ENCODE assay signal across 17 cellular contexts in genomic region chr7:139931190-139932007, GRCh38.
DNase-seq lines count a peak whose midpoint lies in the region; ATAC-seq and TF ChIP-seq lines count a peak whose summit lies in the region.
"Had no signal": no experiment of that assay in that cellular context is flagged by ENCODE, and none has a peak within 500 bp of the region (broad histone marks: within the 10 kb centered on the region; RNA-seq: fewer than 3 reads in every experiment).

No MANE protein-coding gene starts in this region.

- intact Hi-C loops in activated CD4-positive, alpha-beta T cell treated with anti-CD3 and anti-CD28 coated beads, Interleukin-2, amount 10 ng/mL, durations not matched to agents 24 days and 14 days (cut with micrococcal nuclease): no loop called here
- intact Hi-C loops in natural killer cell (cut with micrococcal nuclease): no loop called here

- H3K36me3 Mint-ChIP-seq in activated CD4-positive, alpha-beta T cell treated with anti-CD3 and anti-CD28 coated beads, Interleukin-2, amount 10 ng/mL, durations not matched to agents 24 days and 14 days (ENCODE audit: low read depth): peaks cover 3% of the 10 kb centered on the region
- no peaks in the 10 kb centered on the region for H3K36me3 Mint-ChIP-seq in activated CD8-positive, alpha-beta T cell treated with anti-CD3 and anti-CD28 coated beads, Interleukin-2, amount 10 ng/mL, durations not matched to agents 7 days and 5 days (ENCODE audit: low read depth)
- H3K36me3 Mint-ChIP-seq in natural killer cell: no peaks in the 10 kb centered on the region
- H3K36me3 Mint-ChIP-seq: CD4-positive, CD25-positive, alpha-beta regulatory T cell had no signal

- peaks cover 12% of the 10 kb centered on the region for H3K9me3 Mint-ChIP-seq in activated CD4-positive, alpha-beta T cell treated with anti-CD3 and anti-CD28 coated beads, Interleukin-2, amount 10 ng/mL, durations not matched to agents 24 days and 14 days
- no peaks in the 10 kb centered on the region for H3K9me3 Mint-ChIP-seq in activated CD8-positive, alpha-beta T cell treated with anti-CD3 and anti-CD28 coated beads, Interleukin-2, amount 10 ng/mL, durations not matched to agents 7 days and 5 days (ENCODE audit: insufficient read depth)
- H3K9me3 Mint-ChIP-seq in natural killer cell: no peaks in the 10 kb centered on the region
- H3K9me3 Mint-ChIP-seq: H9 had no signal

- CTCF ChIA-PET in activated CD8-positive, alpha-beta T cell treated with anti-CD3 and anti-CD28 coated beads, Interleukin-2, amount 10 ng/mL, durations not matched to agents 7 days and 5 days (lab: Charles Lee): interaction anchor here (1.0 kb wide), 1 partner anchor 74 kb away, joined by 3 read pairs; no protein-coding TSS in a partner anchor

- TF ChIP-seq CTCF in natural killer cell (IDR thresholded peaks at IDR 0.05): no peak

- H3K4me3 Mint-ChIP-seq in activated CD4-positive, alpha-beta T cell treated with anti-CD3 and anti-CD28 coated beads, Interleukin-2, amount 10 ng/mL, durations not matched to agents 24 days and 14 days: no peak overlapping the region
- H3K4me3 Mint-ChIP-seq in activated CD8-positive, alpha-beta T cell treated with anti-CD3 and anti-CD28 coated beads, Interleukin-2, amount 10 ng/mL, durations not matched to agents 7 days and 5 days: no peak overlapping the region
- no peak overlapping the region for H3K4me3 Mint-ChIP-seq in natural killer cell
- H3K4me3 Mint-ChIP-seq: CD4-positive, CD25-positive, alpha-beta regulatory T cell; H9 had no signal

- peak; percentile 25 to 46 for DNase-seq in activated CD4-positive, alpha-beta T cell treated with anti-CD3 and anti-CD28 coated beads, Interleukin-2, amount 50 U/mL, for 48 hours
- no peak for DNase-seq in activated CD4-positive, alpha-beta T cell treated with anti-CD3 and anti-CD28 coated beads, Interleukin-2, amount 10 ng/mL, durations not matched to agents 24 days and 14 days
- DNase-seq in stimulated activated CD4-positive, alpha-beta T cell treated with anti-CD3 and anti-CD28 coated beads, Interleukin-15, amount 100 ng/mL, for 24 hours: peak; percentile 24
- DNase-seq in stimulated activated CD4-positive, alpha-beta T cell treated with anti-CD3 and anti-CD28 coated beads, Interleukin-4, amount 100 ng/mL, for 1 hour: no peak
- DNase-seq in activated CD8-positive, alpha-beta T cell treated with anti-CD3 and anti-CD28 coated beads, Interleukin-2, amount 10 ng/mL, durations not matched to agents 7 days and 5 days: peak; percentile 10
- DNase-seq in natural killer cell: no peak
- DNase-seq in putamen (ENCODE audit: low spot score): no peak
- DNase-seq in NAMALWA (ENCODE audit: low spot score): no peak
- DNase-seq: BE2C; CD4-positive, CD25-positive, alpha-beta regulatory T cell; COR-L47; DMS 273 treated with DMSO at 0.1 percent for 48 hours; H9; NCI-H1417 treated with DMSO at 0.1 percent for 48 hours; NCI-H1930; NCI-H226; NCI-H524 had no signal

- no peak for ATAC-seq in activated CD8-positive, alpha-beta T cell treated with anti-CD3 and anti-CD28 coated beads, Interleukin-2, amount 10 ng/mL, durations not matched to agents 7 days and 5 days
- peak in 1 of 3 donors; percentile 18 for ATAC-seq in natural killer cell

- no peak overlapping the region for H3K27ac Mint-ChIP-seq in activated CD4-positive, alpha-beta T cell treated with anti-CD3 and anti-CD28 coated beads, Interleukin-2, amount 10 ng/mL, durations not matched to agents 24 days and 14 days
- H3K27ac Mint-ChIP-seq in activated CD8-positive, alpha-beta T cell treated with anti-CD3 and anti-CD28 coated beads, Interleukin-2, amount 10 ng/mL, durations not matched to agents 7 days and 5 days: no peak overlapping the region
- peak overlapping the region; percentile 53 to 64 for H3K27ac Mint-ChIP-seq in natural killer cell

- peaks cover 9% of the 10 kb centered on the region for H3K4me1 Mint-ChIP-seq in activated CD4-positive, alpha-beta T cell treated with anti-CD3 and anti-CD28 coated beads, Interleukin-2, amount 10 ng/mL, durations not matched to agents 24 days and 14 days
- H3K4me1 Mint-ChIP-seq in activated CD8-positive, alpha-beta T cell treated with anti-CD3 and anti-CD28 coated beads, Interleukin-2, amount 10 ng/mL, durations not matched to agents 7 days and 5 days (ENCODE audit: low read depth): no peaks in the 10 kb centered on the region
- peaks cover 29 to 31% of the 10 kb centered on the region in 2 donors for H3K4me1 Mint-ChIP-seq in natural killer cell
- H3K4me1 Mint-ChIP-seq: CD4-positive, CD25-positive, alpha-beta regulatory T cell had no signal

- peaks cover 17% of the 10 kb centered on the region for H3K27me3 Mint-ChIP-seq in activated CD4-positive, alpha-beta T cell treated with anti-CD3 and anti-CD28 coated beads, Interleukin-2, amount 10 ng/mL, durations not matched to agents 24 days and 14 days
- peaks cover 2% of the 10 kb centered on the region for H3K27me3 Mint-ChIP-seq in activated CD8-positive, alpha-beta T cell treated with anti-CD3 and anti-CD28 coated beads, Interleukin-2, amount 10 ng/mL, durations not matched to agents 7 days and 5 days (ENCODE audit: low read depth)
- H3K27me3 Mint-ChIP-seq in natural killer cell (ENCODE audit: low read depth in 2 of 2): no peaks in the 10 kb centered on the region

- POLR2A ChIA-PET in activated CD8-positive, alpha-beta T cell treated with anti-CD3 and anti-CD28 coated beads, Interleukin-2, amount 10 ng/mL, durations not matched to agents 7 days and 5 days (lab: Charles Lee): no interaction called here

Comparison
In these comparisons a context has a peak if more than half of its experiments do, and no peak if none do; other contexts are left out.
1. DNase-seq: peak in activated CD4-positive, alpha-beta T cell treated with anti-CD3 and anti-CD28 coated beads, Interleukin-2, amount 50 U/mL, for 48 hours (2 of 2), stimulated activated CD4-positive, alpha-beta T cell treated with anti-CD3 and anti-CD28 coated beads, Interleukin-15, amount 100 ng/mL, for 24 hours (single experiment) and activated CD8-positive, alpha-beta T cell treated with anti-CD3 and anti-CD28 coated beads, Interleukin-2, amount 10 ng/mL, durations not matched to agents 7 days and 5 days (single experiment); none in activated CD4-positive, alpha-beta T cell treated with anti-CD3 and anti-CD28 coated beads, Interleukin-2, amount 10 ng/mL, durations not matched to agents 24 days and 14 days (single experiment), stimulated activated CD4-positive, alpha-beta T cell treated with anti-CD3 and anti-CD28 coated beads, Interleukin-4, amount 100 ng/mL, for 1 hour (single experiment), natural killer cell (single experiment), putamen (single experiment) and NAMALWA (single experiment).
2. H3K27ac Mint-ChIP-seq: peak in natural killer cell (2 of 2); none in activated CD4-positive, alpha-beta T cell treated with anti-CD3 and anti-CD28 coated beads, Interleukin-2, amount 10 ng/mL, durations not matched to agents 24 days and 14 days (single experiment) and activated CD8-positive, alpha-beta T cell treated with anti-CD3 and anti-CD28 coated beads, Interleukin-2, amount 10 ng/mL, durations not matched to agents 7 days and 5 days (single experiment).